In genomic region chr1:31101147-31101502, GRCh38 we compare ENCODE assay signal across 10 cellular contexts. TPM values are rescaled to one million over a fixed set of nuclear protein-coding genes. Genes with fewer than 3 reads are reported as not detected.
A peak's percentile ranks its signal among the peaks of the same experiment; 100 is the strongest.
DNase-seq lines count a peak whose midpoint lies in the region; ATAC-seq, FAIRE-seq and TF ChIP-seq lines count a peak whose summit lies in the region.
"Had no signal": no experiment of that assay in that cellular context is flagged by ENCODE, and none has a peak within 500 bp of the region (broad histone marks: within the 10 kb centered on the region; RNA-seq: fewer than 3 reads in every experiment).

No MANE protein-coding gene starts in this region.

- intact Hi-C loops in HepG2 (cut with micrococcal nuclease; ENCODE audit: unreplicated experiment) = no loop called here
- intact Hi-C loops in activated T-helper 1 cell treated with anti-CD3 and anti-CD28 coated beads, Interleukin-12 subunit alpha, Interleukin-12 subunit beta, Interleukin-2, Interleukin-4 antibody, amounts not matched to agents 30 ng/mL and 10 ng/mL and 1 ng/mL, durations not matched to agents 14 hours and 24 hours and 36 hours (cut with micrococcal nuclease) = no loop called here

- H3K27me3 Mint-ChIP-seq in activated T-helper 1 cell treated with anti-CD3 and anti-CD28 coated beads, Interleukin-12 subunit alpha, Interleukin-12 subunit beta, Interleukin-2, Interleukin-4 antibody, amounts not matched to agents 30 ng/mL and 10 ng/mL and 1 ng/mL, durations not matched to agents 14 hours and 24 hours and 36 hours (ENCODE audit: insufficient read depth) = peaks cover 3% of the 10 kb centered on the region
- H3K27me3 Mint-ChIP-seq: CD4-positive, alpha-beta T cell had no signal

- TF ChIP-seq EP300 in HepG2 (IDR thresholded peaks at IDR 0.05; ENCODE audit: low read depth in 2 of 2, low read length in 2 of 2) (no peak), HepG2 (CRISPR knock-in tag; IDR thresholded peaks at IDR 0.05; ENCODE audit: borderline replicate concordance) (no peak)

- H3K36me3 ChIP-seq in HepG2 (replicated peaks in 1 of 2; ENCODE audit: control insufficient read depth in 1 of 2, insufficient read depth in 2 of 2, low read length in 2 of 2) = no peaks in the 10 kb centered on the region

- TF ChIP-seq POLR2A in HepG2 (IDR thresholded peaks at IDR 0.05; ENCODE audit: insufficient read depth in 1 of 2, low read depth in 2 of 2, low read length in 2 of 2) = peak in 1 of 2 experiments; percentile 44; a peak in 1 of 4 replicates

- peak overlapping the region; percentile 49; the same call in 1 of the 2 replicates for H3K9ac ChIP-seq in HepG2 (ENCODE audit: insufficient read depth, low read depth, low read length)

- peaks cover 47% of the 10 kb centered on the region for H3K4me1 ChIP-seq in HepG2 (ENCODE audit: insufficient read depth, low read length)

- POLR2A ChIA-PET in HepG2 (lab: Yijun Ruan, JAX) = interaction anchor here (1.5 kb wide), 1 partner anchor 10 kb away, joined by 4 read pairs; no protein-coding TSS in a partner anchor

- DNase-seq in AG09309 (ENCODE audit: low read depth) = peak; percentile 29
- DNase-seq in NCI-H1105 (lab: John Stamatoyannopoulos, UW) = peak; percentile 3
- DNase-seq in brain pericyte (ENCODE audit: low read depth, low spot score) = peak; percentile 39
- peak; percentile 33 for DNase-seq in HepG2 (ENCODE audit: low spot score)
- no peak for DNase-seq in activated T-helper 1 cell treated with anti-CD3 and anti-CD28 coated beads, Interleukin-12 subunit alpha, Interleukin-12 subunit beta, Interleukin-2, Interleukin-4 antibody, amounts not matched to agents 30 ng/mL and 10 ng/mL and 1 ng/mL, durations not matched to agents 14 hours and 24 hours and 36 hours (ENCODE audit: low spot score)
- DNase-seq: activated T-cell treated with anti-CD3 and anti-CD28 coated beads, Interleukin-2, amount 50 U/mL, for 4 hours; CD4-positive, alpha-beta T cell had no signal

- H3K4me3 ChIP-seq in AG09309 (ENCODE audit: control insufficient read depth, low read depth, low read length) (no peak overlapping the region), HepG2 (replicated peaks in 1 of 3; ENCODE audit: insufficient read depth in 1 of 3, low read depth in 2 of 3, low read length in 3 of 3) (peak overlapping the region; percentile 2 to 36 (median 31); a peak in 3 of 6 replicates)

- no peaks in the 10 kb centered on the region for H3K36me3 Mint-ChIP-seq in activated T-helper 1 cell treated with anti-CD3 and anti-CD28 coated beads, Interleukin-12 subunit alpha, Interleukin-12 subunit beta, Interleukin-2, Interleukin-4 antibody, amounts not matched to agents 30 ng/mL and 10 ng/mL and 1 ng/mL, durations not matched to agents 14 hours and 24 hours and 36 hours (ENCODE audit: low read depth)

- H3K4me1 Mint-ChIP-seq in activated T-helper 1 cell treated with anti-CD3 and anti-CD28 coated beads, Interleukin-12 subunit alpha, Interleukin-12 subunit beta, Interleukin-2, Interleukin-4 antibody, amounts not matched to agents 30 ng/mL and 10 ng/mL and 1 ng/mL, durations not matched to agents 14 hours and 24 hours and 36 hours (ENCODE audit: low read depth) = no peaks in the 10 kb centered on the region

- H3K9me3 Mint-ChIP-seq in activated T-helper 1 cell treated with anti-CD3 and anti-CD28 coated beads, Interleukin-12 subunit alpha, Interleukin-12 subunit beta, Interleukin-2, Interleukin-4 antibody, amounts not matched to agents 30 ng/mL and 10 ng/mL and 1 ng/mL, durations not matched to agents 14 hours and 24 hours and 36 hours = no peaks in the 10 kb centered on the region
- H3K9me3 Mint-ChIP-seq: activated T-cell treated with anti-CD3 and anti-CD28 coated beads, Interleukin-2, amount 50 U/mL, for 4 hours; CD4-positive, alpha-beta T cell had no signal

- no TSS peak for BruUV-seq in HepG2 (replicated peaks; lab: Mats Ljungman, UMichigan)

- 3% methylated on average over 4 of the region's 4 CpGs for WGBS in HepG2 (ENCODE audit: low lambda C conversion rate)

- no peaks in the 10 kb centered on the region for H3K79me2 ChIP-seq in HepG2 (ENCODE audit: insufficient read depth, low read length)

- ATAC-seq in HepG2 = peak; percentile 78
- no peak for ATAC-seq in HG02970 (IDR thresholded peaks at IDR 0.05; ENCODE audit: low FRiP score, unreplicated experiment)
- ATAC-seq in GM21576 (IDR thresholded peaks at IDR 0.05; ENCODE audit: unreplicated experiment) = no peak
- ATAC-seq in HG02642 (IDR thresholded peaks at IDR 0.05; ENCODE audit: poor library complexity, unreplicated experiment) = no peak
- ATAC-seq: activated T-cell treated with anti-CD3 and anti-CD28 coated beads, Interleukin-2, amount 50 U/mL, for 4 hours had no signal

- no peaks in the 10 kb centered on the region for H3K9me3 ChIP-seq in HepG2 (ENCODE audit: low read length)

- no peak for TF ChIP-seq RAD21 in HepG2 (CRISPR knock-in tag; IDR thresholded peaks at IDR 0.05)

- CTCF ChIA-PET in HepG2 (lab: Yijun Ruan, JAX; ENCODE audit: low intra/inter-chr PET ratio, low total read pairs) = no interaction called here

- no peak for TF ChIP-seq CTCF in AG09309 (IDR thresholded peaks at IDR 0.05; ENCODE audit: control insufficient read depth, insufficient read depth, low read depth, low read length, missing control alignments)
- TF ChIP-seq CTCF in HepG2 (CRISPR knock-in tag; IDR thresholded peaks at IDR 0.05) = no peak

- in situ Hi-C loops in HepG2 (cut with HindIII; ENCODE audit: extremely low pct_ligation_motif_present, low pct_unique_long_range_greater_than_20kb) = no loop called here

- H3K27ac Mint-ChIP-seq in activated T-helper 1 cell treated with anti-CD3 and anti-CD28 coated beads, Interleukin-12 subunit alpha, Interleukin-12 subunit beta, Interleukin-2, Interleukin-4 antibody, amounts not matched to agents 30 ng/mL and 10 ng/mL and 1 ng/mL, durations not matched to agents 14 hours and 24 hours and 36 hours = no peak overlapping the region
- H3K27ac Mint-ChIP-seq: CD4-positive, alpha-beta T cell had no signal

- no peaks in the 10 kb centered on the region for H4K20me1 ChIP-seq in HepG2 (ENCODE audit: insufficient read depth, low read length)

- H2AFZ ChIP-seq in HepG2 (ENCODE audit: low read length) = peak overlapping the region; percentile 90

- no peak for FAIRE-seq in HepG2 (lab: Jason Lieb, UNC)

- H3K4me3 Mint-ChIP-seq in activated T-helper 1 cell treated with anti-CD3 and anti-CD28 coated beads, Interleukin-12 subunit alpha, Interleukin-12 subunit beta, Interleukin-2, Interleukin-4 antibody, amounts not matched to agents 30 ng/mL and 10 ng/mL and 1 ng/mL, durations not matched to agents 14 hours and 24 hours and 36 hours = no peak overlapping the region
- H3K4me3 Mint-ChIP-seq: activated T-cell treated with anti-CD3 and anti-CD28 coated beads, Interleukin-2, amount 50 U/mL, for 4 hours; CD4-positive, alpha-beta T cell had no signal

- peak overlapping the region; percentile 49 for H3K27ac ChIP-seq in HepG2 (ENCODE audit: extremely low read length, insufficient read depth, low read length)

- peak overlapping the region; percentile 74 for H3K4me2 ChIP-seq in HepG2 (ENCODE audit: low read depth, low read length)

- H3K27me3 ChIP-seq in HepG2 (ENCODE audit: control insufficient read depth in 1 of 2, insufficient read depth in 2 of 2, low read length in 2 of 2) = no peaks in the 10 kb centered on the region

TF ChIP-seq in HepG2, 621 proteins besides CTCF, POLR2A, EP300 and RAD21 (continues in another document):
- TF ChIP-seq SKI (IDR thresholded peaks at IDR 0.05; ENCODE audit: partially characterized antibody) = no peak
- no peak for TF ChIP-seq ZNF558 (CRISPR knock-in tag; IDR thresholded peaks at IDR 0.05; ENCODE audit: borderline replicate concordance)
- TF ChIP-seq ZNF607 (CRISPR knock-in tag; IDR thresholded peaks at IDR 0.05; ENCODE audit: borderline replicate concordance) = peak; percentile 23; the same call in 1 of the 2 replicates
- peak; percentile 35; the same call in 1 of the 2 replicates for TF ChIP-seq ISL2 (CRISPR knock-in tag; IDR thresholded peaks at IDR 0.05)
- no peak for TF ChIP-seq LCORL (IDR thresholded peaks at IDR 0.05)
- 0 out of 2 replicates have a peak, but pooled peaks have one; percentile 28 for TF ChIP-seq LCORL (CRISPR knock-in tag; IDR thresholded peaks at IDR 0.05)
- TF ChIP-seq PHF21A (CRISPR knock-in tag; IDR thresholded peaks at IDR 0.05) = 0 out of 2 replicates have a peak, but pooled peaks have one; percentile 53
- TF ChIP-seq HNF4G (IDR thresholded peaks at IDR 0.05; ENCODE audit: borderline replicate concordance, low read depth, low read length) = 0 out of 2 replicates have a peak, but pooled peaks have one; percentile 15
- TF ChIP-seq HNF4G (CRISPR knock-in tag; IDR thresholded peaks at IDR 0.05; ENCODE audit: borderline replicate concordance, low read depth) = no peak

RNA-seq across cellular contexts. Expression of gene PUM1, which starts 35.6 kb away (rescaled TPM):
- 64.7 and 84.6 TPM in 2 replicates for total RNA-seq in HepG2 (2016; rRNA removed; fragmentation: Illumina TruSeq; extraction: Trizol)
- 68.9 and 70.1 TPM in 2 replicates for total RNA-seq in HepG2 (2016; cell fraction: cytosol; rRNA removed; fragmentation: Illumina TruSeq; extraction: Trizol; ENCODE audit: low read depth)
- total RNA-seq in HepG2 (2016; cell fraction: insoluble cytoplasmic fraction; rRNA removed; fragmentation: Illumina TruSeq; extraction: Trizol) = 57.0 and 74.5 TPM in 2 replicates
- total RNA-seq in HepG2 (2016; cell fraction: membrane; rRNA removed; fragmentation: Illumina TruSeq; extraction: Trizol) = 30.6 and 37.0 TPM in 2 replicates
- 99.1 and 105 TPM in 2 replicates for total RNA-seq in HepG2 (2016; cell fraction: nucleus; rRNA removed; fragmentation: Illumina TruSeq; extraction: Trizol)
- 91.0 and 95.0 TPM in 2 replicates for polyA plus RNA-seq in HepG2 (2011; rRNA removed)
- polyA plus RNA-seq in HepG2 (2011; cell fraction: cytosol; rRNA removed) = 98.1 and 107 TPM in 2 replicates
- polyA plus RNA-seq in HepG2 (2011; cell fraction: nucleus; rRNA removed) = 116 and 134 TPM in 2 replicates
- polyA plus RNA-seq in HepG2 (2012) = 83.5 and 85.2 TPM in 2 replicates
- polyA plus RNA-seq in HepG2 (2016; cell fraction: cytosol; fragmentation: Illumina TruSeq; extraction: Trizol; ENCODE audit: low read depth) = 1.5 and 2.0 TPM in 2 replicates
- 53.8 and 55.5 TPM in 2 replicates for polyA plus RNA-seq in HepG2 (2016; cell fraction: insoluble cytoplasmic fraction; fragmentation: Illumina TruSeq; extraction: Trizol; ENCODE audit: low read depth)
- polyA plus RNA-seq in HepG2 (2016; cell fraction: membrane; fragmentation: Illumina TruSeq; extraction: Trizol; ENCODE audit: low read depth) = 6.6 and 7.3 TPM in 2 replicates
- polyA plus RNA-seq in HepG2 (2016; cell fraction: nucleus; fragmentation: Illumina TruSeq; extraction: Trizol; ENCODE audit: insufficient read depth, low read depth) = 59.9 and 64.4 TPM in 2 replicates
- polyA minus RNA-seq in HepG2 (2011; rRNA and poly(A)+ RNA removed; ENCODE audit: low replicate concordance) = 428 and 564 TPM in 2 replicates
- polyA minus RNA-seq in HepG2 (2011; cell fraction: cytosol; rRNA and poly(A)+ RNA removed) = 112 and 124 TPM in 2 replicates
- 187 and 190 TPM in 2 replicates for polyA minus RNA-seq in HepG2 (2011; cell fraction: nucleus; rRNA and poly(A)+ RNA removed)
- total RNA-seq in activated T-helper 1 cell treated with anti-CD3 and anti-CD28 coated beads, Interleukin-12 subunit alpha, Interleukin-12 subunit beta, Interleukin-2, Interleukin-4 antibody, amounts not matched to agents 30 ng/mL and 10 ng/mL and 1 ng/mL, durations not matched to agents 14 hours and 24 hours and 36 hours = 130 and 132 TPM in 2 replicates
